In genomic region chr21:37220433-37220980, GRCh38 we compare ENCODE assay signal across 8 cellular contexts. TPM values are rescaled to one million over a fixed set of nuclear protein-coding genes. Genes with fewer than 3 reads are reported as not detected.
DNase-seq lines count a peak whose midpoint lies in the region; ATAC-seq and TF ChIP-seq lines count a peak whose summit lies in the region.

No MANE protein-coding gene starts in this region.

- H3K4me3 Mint-ChIP-seq in activated CD8-positive, alpha-beta memory T cell treated with anti-CD3 and anti-CD28 coated beads, Interleukin-2, amount 10 ng/mL, durations not matched to agents 7 days and 5 days = peak overlapping the region; percentile 82
- H3K4me3 Mint-ChIP-seq in naive thymus-derived CD8-positive, alpha-beta T cell = peak overlapping the region; percentile 80 to 96 (median 89)

- DNase-seq in NCI-H1417 treated with DMSO at 0.1 percent for 48 hours (lab: John Stamatoyannopoulos, UW) (peak; percentile 9), esophagus muscularis mucosa (ENCODE audit: extremely low spot score) (no peak), aorta (no peak)
- DNase-seq in activated CD8-positive, alpha-beta memory T cell treated with anti-CD3 and anti-CD28 coated beads, Interleukin-2, amount 10 ng/mL, durations not matched to agents 7 days and 5 days = peak; percentile 67
- DNase-seq in naive thymus-derived CD8-positive, alpha-beta T cell = peak in 5 of 10 donors; percentile 15 to 53 (median 39)

- no peak; the same call in 1 of the 2 replicates for TF ChIP-seq CTCF in 22Rv1 (IDR thresholded peaks at IDR 0.05)
- TF ChIP-seq CTCF in GM12874 (IDR thresholded peaks at IDR 0.05; ENCODE audit: insufficient read depth, low read depth, low read length) = peak; percentile 21; the same call in 1 of the 2 replicates
- no peak for TF ChIP-seq CTCF in esophagus muscularis mucosa (IDR thresholded peaks at IDR 0.05)

- no peak for TF ChIP-seq EP300 in esophagus muscularis mucosa (IDR thresholded peaks at IDR 0.05)

- peak; percentile 33 for ATAC-seq in HG02678 (IDR thresholded peaks at IDR 0.05; ENCODE audit: unreplicated experiment)
- ATAC-seq in activated CD8-positive, alpha-beta memory T cell treated with anti-CD3 and anti-CD28 coated beads, Interleukin-2, amount 10 ng/mL, durations not matched to agents 7 days and 5 days = peak; percentile 47
- peak; percentile 29 to 48 for ATAC-seq in naive thymus-derived CD8-positive, alpha-beta T cell
- ATAC-seq in aorta (ENCODE audit: low FRiP score) = peak; percentile 68

- intact Hi-C loops in esophagus muscularis mucosa (cut with DNase I) = no loop called here
- intact Hi-C loops in aorta (cut with DNase I) = loop anchor here in 1 of 2 donors (5.0 kb wide), 1 partner anchor 147 kb away; the partner anchor contains the start of gene DYRK1A

- H3K36me3 ChIP-seq in esophagus muscularis mucosa (peaks cover 18 to 28% (median 22%) of the 10 kb centered on the region in 4 donors), aorta (ENCODE audit: control insufficient read depth in 1 of 2, insufficient read depth in 2 of 2, low read length in 1 of 2) (peaks cover 0 to 2% of the 10 kb centered on the region in 2 donors)

- peaks cover 37% of the 10 kb centered on the region for H3K36me3 Mint-ChIP-seq in activated CD8-positive, alpha-beta memory T cell treated with anti-CD3 and anti-CD28 coated beads, Interleukin-2, amount 10 ng/mL, durations not matched to agents 7 days and 5 days
- H3K36me3 Mint-ChIP-seq in naive thymus-derived CD8-positive, alpha-beta T cell = peaks cover 0 to 9% (median 5%) of the 10 kb centered on the region in 3 donors

- peaks cover 53% of the 10 kb centered on the region for H3K4me1 Mint-ChIP-seq in activated CD8-positive, alpha-beta memory T cell treated with anti-CD3 and anti-CD28 coated beads, Interleukin-2, amount 10 ng/mL, durations not matched to agents 7 days and 5 days
- H3K4me1 Mint-ChIP-seq in naive thymus-derived CD8-positive, alpha-beta T cell = peaks cover 16 to 55% (median 38%) of the 10 kb centered on the region in 4 donors

- H3K4me1 ChIP-seq in esophagus muscularis mucosa (peaks cover 7 to 14% (median 12%) of the 10 kb centered on the region in 4 donors), aorta (ENCODE audit: control insufficient read depth in 1 of 2, insufficient read depth in 2 of 2, low read length in 2 of 2) (no peaks in the 10 kb centered on the region)

- no peak for TF ChIP-seq POLR2A in esophagus muscularis mucosa (IDR thresholded peaks at IDR 0.05; ENCODE audit: low read depth)

- H3K27me3 ChIP-seq in esophagus muscularis mucosa (no peaks in the 10 kb centered on the region), aorta (ENCODE audit: control insufficient read depth in 1 of 2, insufficient read depth in 2 of 2, low read length in 1 of 2) (no peaks in the 10 kb centered on the region)

- H3K27me3 Mint-ChIP-seq in activated CD8-positive, alpha-beta memory T cell treated with anti-CD3 and anti-CD28 coated beads, Interleukin-2, amount 10 ng/mL, durations not matched to agents 7 days and 5 days = no peaks in the 10 kb centered on the region
- H3K27me3 Mint-ChIP-seq in naive thymus-derived CD8-positive, alpha-beta T cell = no peaks in the 10 kb centered on the region

- POLR2A ChIA-PET in naive thymus-derived CD8-positive, alpha-beta T cell (lab: Charles Lee) = interaction anchor here (0.6 to 2.5 kb wide), 7 partner anchors 12 to 1160 kb away, joined by 3 to 16 read pairs (median 4); partner anchors contain the start of genes DYRK1A, SETD4 and VPS26C

- H3K27ac ChIP-seq in 22Rv1 = peak overlapping the region; percentile 78
- H3K27ac ChIP-seq in esophagus muscularis mucosa (replicated peaks in 1 of 4) = peak overlapping the region; percentile 78 to 89 (median 80)
- peak overlapping the region in 1 of 2 donors; percentile 55 for H3K27ac ChIP-seq in aorta (ENCODE audit: low read depth in 1 of 2, low read length in 2 of 2)

- H3K9me3 Mint-ChIP-seq in activated CD8-positive, alpha-beta memory T cell treated with anti-CD3 and anti-CD28 coated beads, Interleukin-2, amount 10 ng/mL, durations not matched to agents 7 days and 5 days (ENCODE audit: low read depth) = no peaks in the 10 kb centered on the region
- no peaks in the 10 kb centered on the region for H3K9me3 Mint-ChIP-seq in naive thymus-derived CD8-positive, alpha-beta T cell

- CTCF ChIA-PET in activated CD8-positive, alpha-beta memory T cell treated with anti-CD3 and anti-CD28 coated beads, Interleukin-2, amount 10 ng/mL, durations not matched to agents 7 days and 5 days (lab: Charles Lee) = interaction anchor here (0.7 to 2.3 kb wide), 9 partner anchors 13 to 199 kb away, joined by 3 to 8 read pairs (median 3); partner anchors contain the start of gene DYRK1A

- 3% methylated on average over 26 of the region's 35 CpGs for WGBS in esophagus muscularis mucosa
- WGBS in aorta, 2 donors = 2 to 3% methylated on average over 35 of the region's 35 CpGs

- H3K27ac Mint-ChIP-seq in activated CD8-positive, alpha-beta memory T cell treated with anti-CD3 and anti-CD28 coated beads, Interleukin-2, amount 10 ng/mL, durations not matched to agents 7 days and 5 days = peak overlapping the region; percentile 94
- H3K27ac Mint-ChIP-seq in naive thymus-derived CD8-positive, alpha-beta T cell = peak overlapping the region; percentile 81 to 98 (median 95)

- H3K9me3 ChIP-seq in esophagus muscularis mucosa (no peaks in the 10 kb centered on the region), aorta (ENCODE audit: control insufficient read depth, low read length) (no peaks in the 10 kb centered on the region)

- peak overlapping the region; percentile 67 to 79 (median 72) for H3K4me3 ChIP-seq in esophagus muscularis mucosa
- H3K4me3 ChIP-seq in aorta (ENCODE audit: low read length in 2 of 2) = peak overlapping the region; percentile 38 to 77

RNA-seq across cellular contexts. Expression of gene VPS26C, which starts 46.6 kb away (rescaled TPM):
- total RNA-seq in activated CD8-positive, alpha-beta memory T cell treated with anti-CD3 and anti-CD28 coated beads, Interleukin-2, amount 10 ng/mL, durations not matched to agents 7 days and 5 days = 10 to 100 TPM; 83.1 to 94.3 TPM
- total RNA-seq in esophagus muscularis mucosa (10 to 100 TPM; 56.5 to 71.3 (median 59.7) TPM), aorta (10 to 100 TPM; 46.5 to 61.6 TPM)
- total RNA-seq in naive thymus-derived CD8-positive, alpha-beta T cell = 10 to 100 TPM; 74.0 to 77.8 TPM
- polyA plus RNA-seq in naive thymus-derived CD8-positive, alpha-beta T cell = 10 to 100 TPM; 60.1 to 72.7 (median 62.9) TPM
- 10 to 100 TPM; 32.4 to 37.9 TPM for polyA plus RNA-seq in aorta

Comparison
In these comparisons a context has a peak if more than half of its experiments do, and no peak if none do; other contexts are left out.
1. DNase-seq: peak in NCI-H1417 treated with DMSO at 0.1 percent for 48 hours (single experiment) and activated CD8-positive, alpha-beta memory T cell treated with anti-CD3 and anti-CD28 coated beads, Interleukin-2, amount 10 ng/mL, durations not matched to agents 7 days and 5 days (single experiment); none in esophagus muscularis mucosa (single experiment) and aorta (0 of 2).
2. Peak in every context shown above with its lines, with median percentiles within 50 percentile points of each other: ATAC-seq.